22 cellular contexts compared by ENCODE assay signal in the genomic region with DNA sequence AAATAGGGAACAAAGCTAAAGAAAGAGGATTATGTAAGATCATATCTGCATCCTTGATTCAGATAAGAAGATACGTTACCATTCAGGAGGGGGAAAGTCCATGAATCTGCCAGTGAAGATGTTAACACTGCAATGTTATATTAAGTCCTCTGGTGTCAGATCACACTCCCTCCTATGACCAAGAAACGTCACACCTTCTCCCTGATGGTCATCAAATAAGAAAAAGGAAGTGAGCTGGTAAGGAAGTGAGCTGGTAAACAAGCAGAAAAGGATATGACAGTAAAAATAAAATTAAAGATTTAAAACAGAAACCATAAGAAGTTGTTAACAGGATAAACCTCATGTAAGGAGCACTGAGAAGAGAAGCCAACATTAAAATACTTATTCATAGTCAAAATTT.
DNase-seq lines count a peak whose midpoint lies in the region; ATAC-seq, FAIRE-seq and TF ChIP-seq lines count a peak whose summit lies in the region.
"Had no signal": no experiment of that assay in that cellular context is flagged by ENCODE, and none has a peak within 500 bp of the region (broad histone marks: within the 10 kb centered on the region; RNA-seq: fewer than 3 reads in every experiment).

No MANE protein-coding gene starts in this region.

- no peak for TF ChIP-seq RAD21 in HepG2 (CRISPR knock-in tag; IDR thresholded peaks at IDR 0.05)

- H3K4me2 ChIP-seq in HepG2 (ENCODE audit: low read depth, low read length), result no peak overlapping the region
- peak overlapping the region; percentile 35 for H3K4me2 ChIP-seq in endothelial cell of umbilical vein (ENCODE audit: insufficient read depth, low read length)
- H3K4me2 ChIP-seq: A549 had no signal

- POLR2A ChIA-PET in HepG2 (lab: Yijun Ruan, JAX) (no interaction called here), endothelial cell of umbilical vein (lab: Charles Lee) (no interaction called here)

- no peak for TF ChIP-seq POLR2A in HepG2 (IDR thresholded peaks at IDR 0.05; ENCODE audit: insufficient read depth in 1 of 2, low read depth in 2 of 2, low read length in 2 of 2)
- no peak for TF ChIP-seq POLR2A in right lobe of liver (IDR thresholded peaks at IDR 0.05)
- no peak for TF ChIP-seq POLR2A in endothelial cell of umbilical vein (IDR thresholded peaks at IDR 0.05; ENCODE audit: low read depth, low read length)

- H2AFZ ChIP-seq in HepG2 (ENCODE audit: low read length) (no peak overlapping the region), endothelial cell of umbilical vein (ENCODE audit: low read depth, low read length) (peak overlapping the region; percentile 10)
- H2AFZ ChIP-seq: GM23248 had no signal

- FAIRE-seq in HepG2 (lab: Jason Lieb, UNC) (no peak), endothelial cell of umbilical vein (lab: Jason Lieb, UNC) (peak; percentile 38)
- FAIRE-seq: A549, G401.6, K562 had no signal

- no peaks in the 10 kb centered on the region for H3K79me2 ChIP-seq in HepG2 (ENCODE audit: insufficient read depth, low read length)
- H3K79me2 ChIP-seq in endothelial cell of umbilical vein (ENCODE audit: control insufficient read depth, insufficient read depth, low read length), result no peaks in the 10 kb centered on the region

- no peaks in the 10 kb centered on the region for H3K27me3 Mint-ChIP-seq in stimulated activated naive CD8-positive, alpha-beta T cell treated with anti-CD3 and anti-CD28 coated beads, Interleukin-15, amount 100 ng/mL, for 72 hours

- no peak for ATAC-seq in HepG2
- no peak for ATAC-seq in right lobe of liver
- no peak for ATAC-seq in stimulated activated naive CD8-positive, alpha-beta T cell treated with anti-CD3 and anti-CD28 coated beads, Interleukin-15, amount 100 ng/mL, for 72 hours
- ATAC-seq: A549; CD8-positive, alpha-beta T cell; K562; PC-3; SK-N-SH treated with all-trans-retinoic acid at 6 μM for 48 hours had no signal

- H3K4me1 ChIP-seq in HepG2 (ENCODE audit: insufficient read depth, low read length) (no peaks in the 10 kb centered on the region), right lobe of liver (no peaks in the 10 kb centered on the region), endothelial cell of umbilical vein (ENCODE audit: control insufficient read depth, extremely low read depth, insufficient read depth, low read length) (peaks cover 9% of the 10 kb centered on the region)
- H3K4me1 ChIP-seq: A549, Caco-2 had no signal

- H3K4me1 Mint-ChIP-seq in stimulated activated naive CD8-positive, alpha-beta T cell treated with anti-CD3 and anti-CD28 coated beads, Interleukin-15, amount 100 ng/mL, for 72 hours, result no peaks in the 10 kb centered on the region

- intact Hi-C loops in HepG2 (cut with micrococcal nuclease; ENCODE audit: unreplicated experiment), result no loop called here
- intact Hi-C loops in right lobe of liver (cut with DNase I), result no loop called here
- intact Hi-C loops in endothelial cell of umbilical vein (cut with micrococcal nuclease), result no loop called here

- H3K9me1 ChIP-seq in endothelial cell of umbilical vein (replicated peaks; ENCODE audit: control insufficient read depth, extremely low read depth, insufficient read depth, low read length), result no peaks in the 10 kb centered on the region

- H3K36me3 ChIP-seq in HepG2 (replicated peaks in 1 of 2; ENCODE audit: control insufficient read depth in 1 of 2, insufficient read depth in 2 of 2, low read length in 2 of 2) (no peaks in the 10 kb centered on the region), right lobe of liver (no peaks in the 10 kb centered on the region), endothelial cell of umbilical vein (ENCODE audit: control insufficient read depth in 2 of 2, extremely low read depth in 1 of 2, insufficient read depth in 2 of 2, low read length in 2 of 2) (no peaks in the 10 kb centered on the region)

- no peaks in the 10 kb centered on the region for H3K9me3 ChIP-seq in HepG2 (ENCODE audit: low read length)
- no peaks in the 10 kb centered on the region for H3K9me3 ChIP-seq in right lobe of liver
- H3K9me3 ChIP-seq in endothelial cell of umbilical vein (replicated peaks; ENCODE audit: control insufficient read depth, insufficient read depth, low read length), result no peaks in the 10 kb centered on the region
- H3K9me3 ChIP-seq: A549, Caco-2 had no signal

- BruUV-seq in HepG2 (replicated peaks; lab: Mats Ljungman, UMichigan) (no TSS peak), endothelial cell of umbilical vein (replicated peaks; lab: Mats Ljungman, UMichigan) (no TSS peak)

- no peak for TF ChIP-seq CTCF in HepG2 (CRISPR knock-in tag; IDR thresholded peaks at IDR 0.05)
- no peak for TF ChIP-seq CTCF in right lobe of liver (IDR thresholded peaks at IDR 0.05)
- TF ChIP-seq CTCF in endothelial cell of umbilical vein (IDR thresholded peaks at IDR 0.05; ENCODE audit: extremely low read depth in 1 of 2, insufficient read depth in 1 of 2, low read depth in 1 of 2, low read length in 2 of 2), result no peak

- H3K4me3 ChIP-seq in HepG2 (replicated peaks in 1 of 3; ENCODE audit: insufficient read depth in 1 of 3, low read depth in 2 of 3, low read length in 3 of 3) (no peak overlapping the region), right lobe of liver (no peak overlapping the region), endothelial cell of umbilical vein (replicated peaks in 1 of 3; ENCODE audit: insufficient read depth in 1 of 3, low read depth in 1 of 3, low read length in 3 of 3) (no peak overlapping the region)
- H3K4me3 ChIP-seq: A549, GM23248, K562 had no signal

- DNase-seq in HepG2 (ENCODE audit: low spot score), result no peak
- DNase-seq in right lobe of liver, result no peak
- DNase-seq in NCI-H460 (ENCODE audit: extremely low read depth, low read depth), result peak; percentile 54
- DNase-seq in endothelial cell of umbilical vein (ENCODE audit: low read depth, low spot score), result peak; percentile 31
- DNase-seq in NCI-H2081 treated with DMSO at 0.1 percent for 48 hours (lab: John Stamatoyannopoulos, UW), result no peak
- DNase-seq in stimulated activated CD4-positive, alpha-beta T cell treated with anti-CD3 and anti-CD28 coated beads, Interleukin-15, amount 100 ng/mL, for 24 hours, result no peak
- no peak for DNase-seq in stimulated activated naive CD8-positive, alpha-beta T cell treated with anti-CD3 and anti-CD28 coated beads, Interleukin-15, amount 100 ng/mL, for 72 hours
- DNase-seq: C1 segment of cervical spinal cord; Caco-2; CD8-positive, alpha-beta T cell; H7; NCI-H1105; NCI-H1436 treated with DMSO at 0.1 percent for 48 hours; NCI-H187 treated with DMSO at 0.1 percent for 48 hours; NCI-H2107; NCI-H446; PC-3 had no signal

- H3K27me3 ChIP-seq in HepG2 (ENCODE audit: control insufficient read depth in 1 of 2, insufficient read depth in 2 of 2, low read length in 2 of 2), result no peaks in the 10 kb centered on the region
- no peaks in the 10 kb centered on the region for H3K27me3 ChIP-seq in right lobe of liver
- H3K27me3 ChIP-seq in endothelial cell of umbilical vein (ENCODE audit: control insufficient read depth in 2 of 2, insufficient read depth in 2 of 2, low read length in 2 of 2), result no peaks in the 10 kb centered on the region

- H4K20me1 ChIP-seq in HepG2 (ENCODE audit: insufficient read depth, low read length) (no peaks in the 10 kb centered on the region), endothelial cell of umbilical vein (replicated peaks; ENCODE audit: control insufficient read depth, extremely low read depth, insufficient read depth, low read length) (no peaks in the 10 kb centered on the region)

- CTCF ChIA-PET in HepG2 (lab: Yijun Ruan, JAX; ENCODE audit: low intra/inter-chr PET ratio, low total read pairs), result no interaction called here
- CTCF ChIA-PET in endothelial cell of umbilical vein (lab: Charles Lee), result interaction anchor here (0.9 to 2.4 kb wide), 3 partner anchors 13 to 41 kb away, joined by 3 to 6 read pairs (median 4); no protein-coding TSS in a partner anchor

- TF ChIP-seq EP300 in HepG2 (IDR thresholded peaks at IDR 0.05; ENCODE audit: low read depth in 2 of 2, low read length in 2 of 2) (no peak), HepG2 (CRISPR knock-in tag; IDR thresholded peaks at IDR 0.05; ENCODE audit: borderline replicate concordance) (no peak)

- H3K4me3 Mint-ChIP-seq in stimulated activated naive CD8-positive, alpha-beta T cell treated with anti-CD3 and anti-CD28 coated beads, Interleukin-15, amount 100 ng/mL, for 72 hours, result no peak overlapping the region
- H3K4me3 Mint-ChIP-seq: CD8-positive, alpha-beta T cell had no signal

- H3K9ac ChIP-seq in HepG2 (ENCODE audit: insufficient read depth, low read depth, low read length) (no peak overlapping the region), endothelial cell of umbilical vein (replicated peaks; ENCODE audit: extremely low read depth, insufficient read depth, low read length) (no peak overlapping the region)
- H3K9ac ChIP-seq: GM23248 had no signal

- 0% methylated on average over 2 of the region's 2 CpGs for WGBS in HepG2 (ENCODE audit: low lambda C conversion rate)
- WGBS in right lobe of liver (ENCODE audit: insufficient coverage, low coverage, low lambda C conversion rate, missing lambda C conversion rate), result 38% methylated on average over 2 of the region's 2 CpGs

- dilution Hi-C loops in endothelial cell of umbilical vein (cut with MboI; ENCODE audit: extremely low pct_ligation_motif_present, low sequenced_read_pairs), result no loop called here

- no peak overlapping the region for H3K27ac Mint-ChIP-seq in stimulated activated naive CD8-positive, alpha-beta T cell treated with anti-CD3 and anti-CD28 coated beads, Interleukin-15, amount 100 ng/mL, for 72 hours
- H3K27ac Mint-ChIP-seq: CD8-positive, alpha-beta T cell had no signal

- in situ Hi-C loops in HepG2 (cut with HindIII; ENCODE audit: extremely low pct_ligation_motif_present, low pct_unique_long_range_greater_than_20kb), result no loop called here

- H3K27ac ChIP-seq in HepG2 (ENCODE audit: extremely low read length, insufficient read depth, low read length) (no peak overlapping the region), right lobe of liver (no peak overlapping the region), endothelial cell of umbilical vein (ENCODE audit: insufficient read depth, low read depth, low read length) (peak overlapping the region; percentile 12)
- H3K27ac ChIP-seq: A549, GM23248 had no signal

- H3K9me3 Mint-ChIP-seq in stimulated activated naive CD8-positive, alpha-beta T cell treated with anti-CD3 and anti-CD28 coated beads, Interleukin-15, amount 100 ng/mL, for 72 hours, result peaks cover 0 to 4% of the 10 kb centered on the region in 2 donors

TF ChIP-seq in HepG2, 621 proteins besides CTCF, POLR2A, EP300 and RAD21:
- TF ChIP-seq CREB1 (IDR thresholded peaks at IDR 0.05), result peak; percentile 73
- TF ChIP-seq CREB1 (CRISPR knock-in tag; IDR thresholded peaks at IDR 0.05), result no peak
- TF ChIP-seq HOXA7 (CRISPR knock-in tag; IDR thresholded peaks at IDR 0.05), result no peak
- TF ChIP-seq ELF4 (CRISPR knock-in tag; IDR thresholded peaks at IDR 0.05; ENCODE audit: borderline replicate concordance), result no peak

TF ChIP-seq in endothelial cell of umbilical vein, 7 proteins besides CTCF, POLR2A, EP300 and RAD21 (continues in another document):
- TF ChIP-seq JUN (IDR thresholded peaks at IDR 0.05; ENCODE audit: borderline replicate concordance, insufficient read depth, insufficient read length, low read depth), result no peak
- TF ChIP-seq EZH2 (IDR thresholded peaks at IDR 0.05; ENCODE audit: borderline replicate concordance, low read depth, low read length, severe bottlenecking), result no peak
- TF ChIP-seq MYC (IDR thresholded peaks at IDR 0.05; ENCODE audit: low read depth, low read length), result no peak
- TF ChIP-seq POLR2AphosphoS5 (IDR thresholded peaks at IDR 0.05; ENCODE audit: insufficient read depth, low read depth, low read length), result no peak

Comparison
In these comparisons a context has a peak if more than half of its experiments do, and no peak if none do; other contexts are left out.
1. DNase-seq: peak in NCI-H460 (single experiment) and endothelial cell of umbilical vein (single experiment); none in HepG2 (single experiment), right lobe of liver (0 of 3), NCI-H2081 treated with DMSO at 0.1 percent for 48 hours (single experiment), stimulated activated CD4-positive, alpha-beta T cell treated with anti-CD3 and anti-CD28 coated beads, Interleukin-15, amount 100 ng/mL, for 24 hours (single experiment) and stimulated activated naive CD8-positive, alpha-beta T cell treated with anti-CD3 and anti-CD28 coated beads, Interleukin-15, amount 100 ng/mL, for 72 hours (0 of 2).